In genomic region chr7:2241580-2242540, GRCh38 we compare ENCODE assay signal across 8 cellular contexts. TPM values are rescaled to one million over a fixed set of nuclear protein-coding genes. Genes with fewer than 3 reads are reported as not detected.
DNase-seq lines count a peak whose midpoint lies in the region; ATAC-seq and TF ChIP-seq lines count a peak whose summit lies in the region.

MRM2 (minus strand) TSS chr7:2242205; CDS start chr7:2242169, 36 bp downstream.
NUDT1 (plus strand) TSS chr7:2242226; CDS start chr7:2244575, 2,349 bp downstream.

- H3K27ac ChIP-seq in ovary (no peak within 1 kb of the TSS), testis (peak within 1 kb of the TSS in 1 of 2 donors; percentile 32)

- peak within 1 kb of the TSS; percentile 79 for H2AFZ ChIP-seq in Loucy (ENCODE audit: low read length)

- peaks cover 76% of the 10 kb centered on the region for H3K79me2 ChIP-seq in Loucy (ENCODE audit: insufficient read depth, low read length)

- peak; percentile 20 for TF ChIP-seq POLR2A in ovary (IDR thresholded peaks at IDR 0.05)
- no peak for TF ChIP-seq POLR2A in testis (IDR thresholded peaks at IDR 0.05)

- DNase-seq in EH (ENCODE audit: low read depth) (peak; percentile 76), SKM-1 treated with dmso at 0.1 percent for 144 hours (lab: John Stamatoyannopoulos, UW; ENCODE audit: unreplicated experiment) (peak; percentile 58), head of caudate nucleus (peak; percentile 39 to 92 (median 81)), ovary (peak; percentile 77 to 91 (median 86)), testis (peak; percentile 92)

- H3K9me3 ChIP-seq in Loucy (ENCODE audit: insufficient read depth, low read depth, low read length) = no peaks in the 10 kb centered on the region
- no peaks in the 10 kb centered on the region for H3K9me3 ChIP-seq in ovary
- H3K9me3 ChIP-seq in testis = no peaks in the 10 kb centered on the region

- TF ChIP-seq CTCF in Loucy (conservative IDR thresholded peaks at IDR 0.05; ENCODE audit: low read length) (no peak), ovary (IDR thresholded peaks at IDR 0.05) (no peak), testis (IDR thresholded peaks at IDR 0.05) (no peak)

- no peaks in the 10 kb centered on the region for H3K9me3 Mint-ChIP-seq in activated naive CD8-positive, alpha-beta T cell (ENCODE audit: low read depth)

- peak within 1 kb of the TSS; percentile 92 for H3K9ac ChIP-seq in Loucy (ENCODE audit: low read depth, low read length, poor library complexity, severe bottlenecking)

- peak within 1 kb of the TSS; percentile 99 for H3K4me2 ChIP-seq in Loucy (ENCODE audit: low read depth, low read length, poor library complexity, severe bottlenecking)

- intact Hi-C loops in head of caudate nucleus (cut with DNase I) (loop anchor here (5.0 to 10.0 kb wide), 2 partner anchors 75 to 113 kb away; partner anchors contain the start of gene EIF3B), ovary (cut with DNase I) (loop anchor here in 2 of 4 donors (10.0 kb wide), 1 partner anchor 113 kb away; the partner anchor contains the start of gene EIF3B (in 2 of the 2)), testis (cut with DNase I; ENCODE audit: low total_unique reads) (no loop called here)

- peak; percentile 60 for ATAC-seq in GM21825 (IDR thresholded peaks at IDR 0.05; ENCODE audit: unreplicated experiment)

- peaks cover 55% of the 10 kb centered on the region for H3K4me1 ChIP-seq in Loucy (ENCODE audit: insufficient read depth, low read length, poor library complexity, severe bottlenecking)
- no peaks in the 10 kb centered on the region for H3K4me1 ChIP-seq in ovary (ENCODE audit: insufficient read depth)
- peaks cover 13% of the 10 kb centered on the region for H3K4me1 ChIP-seq in testis

- no peaks in the 10 kb centered on the region for H3K9me2 ChIP-seq in Loucy (replicated peaks; ENCODE audit: low read depth, low read length)

- H3K27me3 ChIP-seq in Loucy (ENCODE audit: insufficient read depth, low read length, poor library complexity, severe bottlenecking) = no peaks in the 10 kb centered on the region
- no peaks in the 10 kb centered on the region for H3K27me3 ChIP-seq in ovary
- no peaks in the 10 kb centered on the region for H3K27me3 ChIP-seq in testis

- no peaks in the 10 kb centered on the region for H3F3A ChIP-seq in Loucy (ENCODE audit: low read depth)

- H3K27ac Mint-ChIP-seq in activated naive CD8-positive, alpha-beta T cell = peak within 1 kb of the TSS; percentile 87

- H3K4me3 Mint-ChIP-seq in activated naive CD8-positive, alpha-beta T cell = peak within 1 kb of the TSS; percentile 92

- peaks cover 20% of the 10 kb centered on the region for H3K4me1 Mint-ChIP-seq in activated naive CD8-positive, alpha-beta T cell (ENCODE audit: low read depth)

- peaks cover 17% of the 10 kb centered on the region for H4K20me1 ChIP-seq in Loucy (ENCODE audit: insufficient read depth, low read length, poor library complexity, severe bottlenecking)

- peak within 1 kb of the TSS; percentile 99 for H3K4me3 ChIP-seq in Loucy (ENCODE audit: low read length, poor library complexity, severe bottlenecking)
- peak within 1 kb of the TSS; percentile 92 for H3K4me3 ChIP-seq in ovary
- H3K4me3 ChIP-seq in testis = peak within 1 kb of the TSS; percentile 87 to 92

- 1% methylated on average over 63 to 81 of the region's 81 CpGs for WGBS in ovary, 3 donors
- WGBS in testis, 2 donors = 0 to 2% methylated on average over 40 to 76 of the region's 81 CpGs

- no peaks in the 10 kb centered on the region for H3K27me3 Mint-ChIP-seq in activated naive CD8-positive, alpha-beta T cell

- H3K36me3 Mint-ChIP-seq in activated naive CD8-positive, alpha-beta T cell = peaks cover 2% of the 10 kb centered on the region

- H3K36me3 ChIP-seq in Loucy (ENCODE audit: insufficient read depth, low read length) (peaks cover 10% of the 10 kb centered on the region; the same call in 1 of the 2 replicates), ovary (no peaks in the 10 kb centered on the region), testis (ENCODE audit: low read depth, missing control alignments) (no peaks in the 10 kb centered on the region)

- no peak for TF ChIP-seq EP300 in ovary (IDR thresholded peaks at IDR 0.05)

RNA-seq across cellular contexts. Expression of gene MRM2, which starts in this region (rescaled TPM):
- 10 to 100 TPM; 12.6 to 28.5 (median 21.4) TPM for total RNA-seq in ovary
- polyA plus RNA-seq in ovary = 10 to 100 TPM; 18.4 to 26.0 TPM
- total RNA-seq in testis = 10 to 100 TPM; 18.1 to 20.5 TPM
- polyA plus RNA-seq in testis (ENCODE audit: insufficient read depth, low read depth, low replicate concordance) = 31.2 TPM

RNA-seq across cellular contexts. Expression of gene NUDT1, which starts in this region (rescaled TPM):
- 1 to 10 TPM; 8.4 to 10.0 (median 9.1) TPM for total RNA-seq in ovary
- polyA plus RNA-seq in ovary = 10 to 100 TPM in 1 of 2 donors, 1 to 10 TPM in 1; 2.3 to 15.6 TPM
- 10 to 100 TPM; 27.5 to 39.4 TPM for total RNA-seq in testis
- 68.0 TPM for polyA plus RNA-seq in testis (ENCODE audit: insufficient read depth, low read depth, low replicate concordance)
